In genomic region chr13:78978381-78978998, GRCh38 we compare ENCODE assay signal across 8 cellular contexts.
A peak's percentile ranks its signal among the peaks of the same experiment; 100 is the strongest.
DNase-seq lines count a peak whose midpoint lies in the region; ATAC-seq lines count a peak whose summit lies in the region.

No MANE protein-coding gene starts in this region.

- DNase-seq in activated T-cell treated with anti-CD3 and anti-CD28 coated beads for 24 hours (ENCODE audit: low read depth) = peak; percentile 15
- no peak for DNase-seq in activated T-cell treated with anti-CD3 and anti-CD28 coated beads, Interleukin-2, amount 50 U/mL, for 1 hour
- peak; percentile 85 for DNase-seq in NCI-H748 treated with DMSO at 0.1 percent for 48 hours (lab: John Stamatoyannopoulos, UW)
- DNase-seq in amniotic epithelial cell (ENCODE audit: low read depth) = peak; percentile 61
- peak; percentile 37 for DNase-seq in iPS DF 6.9 (ENCODE audit: low read depth, low spot score)
- DNase-seq in stimulated activated CD4-positive, alpha-beta T cell treated with anti-CD3 and anti-CD28 coated beads, Interleukin-15, amount 100 ng/mL, for 24 hours = peak; percentile 41

- no peaks in the 10 kb centered on the region for H3K9me3 ChIP-seq in iPS DF 6.9 (ENCODE audit: control insufficient read depth, insufficient read depth, low read length)

- no CpG with 5 or more reads among the region's 2 CpGs for WGBS in iPS DF 6.9 (ENCODE audit: insufficient coverage, insufficient read length)

- H3K27ac ChIP-seq in iPS DF 6.9 (ENCODE audit: low read length) = no peak overlapping the region

- ATAC-seq in GM21367 (IDR thresholded peaks at IDR 0.05; ENCODE audit: unreplicated experiment) (peak; percentile 99), HG03469 (IDR thresholded peaks at IDR 0.05; ENCODE audit: unreplicated experiment) (peak; percentile 99)

- no peaks in the 10 kb centered on the region for H3K27me3 ChIP-seq in iPS DF 6.9 (ENCODE audit: control insufficient read depth, insufficient read depth, low read length)

- H3K4me3 ChIP-seq in iPS DF 6.9 (ENCODE audit: low read length) = no peak overlapping the region

- no peaks in the 10 kb centered on the region for H3K36me3 ChIP-seq in iPS DF 6.9 (ENCODE audit: control insufficient read depth, insufficient read depth, low read length)

- H3K4me1 ChIP-seq in iPS DF 6.9 (ENCODE audit: control insufficient read depth, insufficient read depth, low read length) = no peaks in the 10 kb centered on the region
